In the genomic region with DNA sequence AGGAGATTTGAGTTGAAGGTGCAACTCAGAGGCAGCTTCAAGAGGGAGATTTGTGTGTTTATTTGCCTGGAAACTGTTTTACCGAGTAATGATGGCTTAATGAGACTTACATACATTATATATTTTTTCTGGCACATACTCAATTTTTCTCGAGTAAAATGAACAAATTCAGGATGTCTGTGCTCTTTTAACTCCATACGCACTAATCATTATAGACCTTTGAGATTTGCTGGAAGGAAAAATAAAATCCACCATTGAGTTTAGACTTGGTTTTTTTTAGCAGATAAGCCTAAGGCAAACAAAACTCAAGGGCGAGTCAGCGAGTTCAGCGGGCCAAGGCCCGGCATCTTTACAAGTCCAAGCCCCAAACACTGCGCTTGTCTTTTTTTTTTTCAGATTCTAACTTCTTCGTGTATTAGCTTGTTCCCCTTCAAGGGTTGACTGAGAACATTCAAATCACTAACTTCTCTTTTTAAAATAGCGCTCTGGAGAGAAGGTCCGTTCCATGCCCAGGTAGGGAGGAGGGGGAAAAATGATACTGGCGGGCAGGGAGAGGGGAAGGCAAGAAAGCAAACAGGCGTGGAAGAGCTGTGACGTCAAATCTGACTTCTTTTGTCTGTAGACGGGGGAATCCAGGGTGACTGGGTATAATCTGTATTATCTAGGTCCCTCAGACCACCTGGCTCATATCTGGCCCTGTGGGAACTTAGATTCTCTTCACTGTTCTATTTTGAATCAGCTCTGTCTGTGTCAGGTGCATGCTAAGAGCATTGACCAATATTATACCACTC, we compare ENCODE assay signal across 1 cellular context.
TF ChIP-seq lines count a peak whose summit lies in the region.

No MANE protein-coding gene starts in this region.

TF ChIP-seq in IMR-90, 13 proteins besides CTCF, POLR2A, EP300 and RAD21 (continued from another document):
- TF ChIP-seq CEBPB (IDR thresholded peaks at IDR 0.05; ENCODE audit: low read depth, low read length) (no peak), RCOR1 (IDR thresholded peaks at IDR 0.05; ENCODE audit: insufficient replicate concordance, low read length) (no peak), SMC3 (IDR thresholded peaks at IDR 0.05; ENCODE audit: low read depth, low read length) (no peak)
- TF ChIP-seq, protein P1, sequence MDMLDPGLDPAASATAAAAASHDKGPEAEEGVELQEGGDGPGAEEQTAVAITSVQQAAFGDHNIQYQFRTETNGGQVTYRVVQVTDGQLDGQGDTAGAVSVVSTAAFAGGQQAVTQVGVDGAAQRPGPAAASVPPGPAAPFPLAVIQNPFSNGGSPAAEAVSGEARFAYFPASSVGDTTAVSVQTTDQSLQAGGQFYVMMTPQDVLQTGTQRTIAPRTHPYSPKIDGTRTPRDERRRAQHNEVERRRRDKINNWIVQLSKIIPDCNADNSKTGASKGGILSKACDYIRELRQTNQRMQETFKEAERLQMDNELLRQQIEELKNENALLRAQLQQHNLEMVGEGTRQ (IDR thresholded peaks at IDR 0.05; ENCODE audit: low read depth, low read length), result no peak
